ENCODE assay signal across 17 cellular contexts in genomic region chr2:60827369-60827768, GRCh38. TPM values are rescaled to one million over a fixed set of nuclear protein-coding genes. Genes with fewer than 3 reads are reported as not detected.
DNase-seq lines count a peak whose midpoint lies in the region; ATAC-seq, FAIRE-seq and TF ChIP-seq lines count a peak whose summit lies in the region.
"Had no signal": no experiment of that assay in that cellular context is flagged by ENCODE, and none has a peak within 500 bp of the region (broad histone marks: within the 10 kb centered on the region; RNA-seq: fewer than 3 reads in every experiment).

No MANE protein-coding gene starts in this region.

- intact Hi-C loops in K562 (cut with micrococcal nuclease): no loop called here
- intact Hi-C loops in vagina (cut with DNase I): loop anchor here (5.0 kb wide), 1 partner anchor 1710 kb away; no protein-coding TSS in a partner anchor
- intact Hi-C loops in right lobe of liver (cut with DNase I): no loop called here

- no peak for DNase-seq in activated naive CD8-positive, alpha-beta T cell treated with anti-CD3 and anti-CD28 coated beads, Interleukin-2, amount 50 U/mL, for 24 hours
- no peak for DNase-seq in activated naive CD8-positive, alpha-beta T cell treated with anti-CD3 and anti-CD28 coated beads for 36 hours
- DNase-seq in K562 (ENCODE audit: extremely low read depth in 1 of 4, low spot score in 3 of 4) (peak in 1 of 4 experiments; percentile 42), vagina (ENCODE audit: extremely low spot score in 2 of 2) (no peak), right lobe of liver (no peak)
- DNase-seq: Caco-2; CD8-positive, alpha-beta memory T cell; DND-41; GF-D8; HFFc6 had no signal

- no peak overlapping the region for H3K4me2 ChIP-seq in K562 (ENCODE audit: insufficient read depth, low read length)

- no peak for FAIRE-seq in K562 (lab: Jason Lieb, UNC)
- FAIRE-seq: H1 had no signal

- no peaks in the 10 kb centered on the region for H3K9me1 ChIP-seq in K562 (ENCODE audit: control insufficient read depth, insufficient read depth, low read length)

- H3K4me1 ChIP-seq in HEK293 (ENCODE audit: control insufficient read depth, insufficient read depth, low read length): no peaks in the 10 kb centered on the region
- H3K4me1 ChIP-seq in K562 (replicated peaks in 1 of 2; ENCODE audit: control insufficient read depth in 2 of 2, insufficient read depth in 2 of 2, low read length in 2 of 2): no peaks in the 10 kb centered on the region
- no peaks in the 10 kb centered on the region for H3K4me1 ChIP-seq in vagina
- H3K4me1 ChIP-seq in right lobe of liver: no peaks in the 10 kb centered on the region
- H3K4me1 ChIP-seq: Caco-2, HAP-1 had no signal

- ATAC-seq in activated naive CD8-positive, alpha-beta T cell treated with anti-CD3 and anti-CD28 coated beads, Interleukin-2, amount 50 U/mL, for 24 hours: no peak
- ATAC-seq in K562 (peak; percentile 67), right lobe of liver (no peak), HG02571 (IDR thresholded peaks at IDR 0.05; ENCODE audit: unreplicated experiment) (no peak)
- no peak for ATAC-seq in stimulated activated memory B cell treated with anti-CD40 and anti-IgM and Interleukin-4, amounts not matched to agents 10 μg/mL and 1 μg/mL and 100 μg/mL, for 72 hours

- H3K9me3 ChIP-seq in HEK293 (ENCODE audit: control insufficient read depth, insufficient read depth, low read depth, low read length) (no peaks in the 10 kb centered on the region), K562 (replicated peaks; ENCODE audit: control insufficient read depth, insufficient read depth, low read depth, low read length) (no peaks in the 10 kb centered on the region), vagina (no peaks in the 10 kb centered on the region), right lobe of liver (no peaks in the 10 kb centered on the region)
- H3K9me3 ChIP-seq: Caco-2, HAP-1 had no signal

- H3K4me1 Mint-ChIP-seq in activated naive CD8-positive, alpha-beta T cell treated with anti-CD3 and anti-CD28 coated beads, Interleukin-2, amount 50 U/mL, for 24 hours: peaks cover 39% of the 10 kb centered on the region
- peaks cover 19% of the 10 kb centered on the region for H3K4me1 Mint-ChIP-seq in activated naive CD8-positive, alpha-beta T cell treated with anti-CD3 and anti-CD28 coated beads for 36 hours
- H3K4me1 Mint-ChIP-seq in stimulated activated memory B cell treated with anti-CD40 and anti-IgM and Interleukin-4, amounts not matched to agents 10 μg/mL and 1 μg/mL and 100 μg/mL, for 72 hours: peaks cover 54% of the 10 kb centered on the region

- in situ Hi-C loops in K562 (cut with MboI): no loop called here

- H3K4me3 Mint-ChIP-seq in activated naive CD8-positive, alpha-beta T cell treated with anti-CD3 and anti-CD28 coated beads, Interleukin-2, amount 50 U/mL, for 24 hours: no peak overlapping the region
- no peak overlapping the region for H3K4me3 Mint-ChIP-seq in activated naive CD8-positive, alpha-beta T cell treated with anti-CD3 and anti-CD28 coated beads for 36 hours
- H3K4me3 Mint-ChIP-seq in stimulated activated memory B cell treated with anti-CD40 and anti-IgM and Interleukin-4, amounts not matched to agents 10 μg/mL and 1 μg/mL and 100 μg/mL, for 72 hours: no peak overlapping the region
- H3K4me3 Mint-ChIP-seq: CD14-positive monocyte; CD8-positive, alpha-beta memory T cell; HFFc6 had no signal

- H3K9ac ChIP-seq in K562 (ENCODE audit: insufficient read depth in 1 of 2, low read depth in 2 of 2, low read length in 2 of 2): no peak overlapping the region

- no TSS peak for BruUV-seq in K562 (replicated peaks; lab: Mats Ljungman, UMichigan)

- no peaks in the 10 kb centered on the region for H3K79me2 ChIP-seq in K562 (ENCODE audit: control insufficient read depth, insufficient read depth, low read length)

- no peaks in the 10 kb centered on the region for H4K20me1 ChIP-seq in K562 (replicated peaks; ENCODE audit: control insufficient read depth, insufficient read depth, low read length)

- TF ChIP-seq RAD21 in K562 (CRISPR knock-in tag; conservative IDR thresholded peaks at IDR 0.05 in 1 of 2, IDR thresholded peaks at IDR 0.05 in 1 of 2): no peak

- no peaks in the 10 kb centered on the region for H3K36me3 ChIP-seq in HEK293 (ENCODE audit: control insufficient read depth in 2 of 2, insufficient read depth in 1 of 2, low read length in 2 of 2)
- H3K36me3 ChIP-seq in K562 (ENCODE audit: control insufficient read depth, insufficient read depth, low read length): no peaks in the 10 kb centered on the region
- no peaks in the 10 kb centered on the region for H3K36me3 ChIP-seq in vagina
- no peaks in the 10 kb centered on the region for H3K36me3 ChIP-seq in right lobe of liver
- H3K36me3 ChIP-seq: HAP-1 had no signal

- H3K27ac ChIP-seq in HEK293 (ENCODE audit: extremely low read depth, low read depth, low read length) (no peak overlapping the region), K562 (ENCODE audit: extremely low read depth, low read depth, low read length) (no peak overlapping the region), vagina (no peak overlapping the region), right lobe of liver (no peak overlapping the region)
- H3K27ac ChIP-seq: HL-60 had no signal

- H3K4me3 ChIP-seq in HEK293 (ENCODE audit: low read depth, low read length) (no peak overlapping the region), K562 (no peak overlapping the region), vagina (no peak overlapping the region), right lobe of liver (no peak overlapping the region)
- H3K4me3 ChIP-seq: HAP-1 had no signal

- no peak for TF ChIP-seq EP300 in K562 (IDR thresholded peaks at IDR 0.05; ENCODE audit: low read length)

- POLR2A ChIA-PET in HEK293 (lab: Yijun Ruan, JAX): no interaction called here
- POLR2A ChIA-PET in K562 (lab: Yijun Ruan, JAX): interaction anchor here (1.2 kb wide), 1 partner anchor 8 kb away, joined by 5 read pairs; no protein-coding TSS in a partner anchor

- no peaks in the 10 kb centered on the region for H3K9me3 Mint-ChIP-seq in activated naive CD8-positive, alpha-beta T cell treated with anti-CD3 and anti-CD28 coated beads, Interleukin-2, amount 50 U/mL, for 24 hours
- H3K9me3 Mint-ChIP-seq in activated naive CD8-positive, alpha-beta T cell treated with anti-CD3 and anti-CD28 coated beads for 36 hours: no peaks in the 10 kb centered on the region
- H3K9me3 Mint-ChIP-seq in stimulated activated memory B cell treated with anti-CD40 and anti-IgM and Interleukin-4, amounts not matched to agents 10 μg/mL and 1 μg/mL and 100 μg/mL, for 72 hours: peaks cover 2% of the 10 kb centered on the region
- H3K9me3 Mint-ChIP-seq: CD14-positive monocyte; CD8-positive, alpha-beta memory T cell; HFFc6 had no signal

- WGBS in K562 (ENCODE audit: insufficient coverage, low coverage, missing lambda C conversion rate): 5% methylated on average over 9 of the region's 9 CpGs
- WGBS in right lobe of liver (ENCODE audit: insufficient coverage, low coverage, low lambda C conversion rate, missing lambda C conversion rate): 58% methylated on average over 5 of the region's 9 CpGs

- TF ChIP-seq POLR2A in K562 (conservative IDR thresholded peaks at IDR 0.05): no peak
- TF ChIP-seq POLR2A in vagina (IDR thresholded peaks at IDR 0.05): no peak
- no peak for TF ChIP-seq POLR2A in right lobe of liver (IDR thresholded peaks at IDR 0.05)

- H3K27me3 ChIP-seq in K562 (ENCODE audit: control insufficient read depth in 2 of 2, insufficient read depth in 2 of 2, low read length in 2 of 2) (peaks cover 7 to 11% of the 10 kb centered on the region in 2 experiments; a peak in 3 of 5 replicates), vagina (no peaks in the 10 kb centered on the region), right lobe of liver (no peaks in the 10 kb centered on the region)

- H3K27ac Mint-ChIP-seq in activated naive CD8-positive, alpha-beta T cell treated with anti-CD3 and anti-CD28 coated beads, Interleukin-2, amount 50 U/mL, for 24 hours: peak overlapping the region; percentile 58
- H3K27ac Mint-ChIP-seq in activated naive CD8-positive, alpha-beta T cell treated with anti-CD3 and anti-CD28 coated beads for 36 hours: no peak overlapping the region
- H3K27ac Mint-ChIP-seq in stimulated activated memory B cell treated with anti-CD40 and anti-IgM and Interleukin-4, amounts not matched to agents 10 μg/mL and 1 μg/mL and 100 μg/mL, for 72 hours: peak overlapping the region; percentile 99
- H3K27ac Mint-ChIP-seq: HFFc6 had no signal

- H2AFZ ChIP-seq in K562 (ENCODE audit: low read depth, low read length): no peak overlapping the region

- H3K36me3 Mint-ChIP-seq in activated naive CD8-positive, alpha-beta T cell treated with anti-CD3 and anti-CD28 coated beads, Interleukin-2, amount 50 U/mL, for 24 hours (ENCODE audit: low read depth): no peaks in the 10 kb centered on the region
- no peaks in the 10 kb centered on the region for H3K36me3 Mint-ChIP-seq in activated naive CD8-positive, alpha-beta T cell treated with anti-CD3 and anti-CD28 coated beads for 36 hours
- H3K36me3 Mint-ChIP-seq in stimulated activated memory B cell treated with anti-CD40 and anti-IgM and Interleukin-4, amounts not matched to agents 10 μg/mL and 1 μg/mL and 100 μg/mL, for 72 hours: peaks cover 13% of the 10 kb centered on the region
- H3K36me3 Mint-ChIP-seq: CD14-positive monocyte had no signal

- CTCF ChIA-PET in HEK293 (lab: Yijun Ruan, JAX) (no interaction called here), K562 (lab: Yijun Ruan, JAX; ENCODE audit: low intra/inter-chr PET ratio) (no interaction called here)

- no peaks in the 10 kb centered on the region for H3K27me3 Mint-ChIP-seq in activated naive CD8-positive, alpha-beta T cell treated with anti-CD3 and anti-CD28 coated beads, Interleukin-2, amount 50 U/mL, for 24 hours
- no peaks in the 10 kb centered on the region for H3K27me3 Mint-ChIP-seq in activated naive CD8-positive, alpha-beta T cell treated with anti-CD3 and anti-CD28 coated beads for 36 hours
- no peaks in the 10 kb centered on the region for H3K27me3 Mint-ChIP-seq in stimulated activated memory B cell treated with anti-CD40 and anti-IgM and Interleukin-4, amounts not matched to agents 10 μg/mL and 1 μg/mL and 100 μg/mL, for 72 hours

- TF ChIP-seq CTCF in HEK293 (tag by site-specific recombination; IDR thresholded peaks at IDR 0.05) (no peak), K562 (IDR thresholded peaks at IDR 0.05 in 2 of 3, conservative IDR thresholded peaks at IDR 0.05 in 1 of 3; ENCODE audit: insufficient read depth in 2 of 3, low read depth in 1 of 3, low read length in 3 of 3) (no peak), vagina (IDR thresholded peaks at IDR 0.05) (no peak), right lobe of liver (IDR thresholded peaks at IDR 0.05) (no peak)

RNA-seq across cellular contexts. Expression of gene REL, which starts 54.0 kb away (rescaled TPM):
- total RNA-seq in activated naive CD8-positive, alpha-beta T cell treated with anti-CD3 and anti-CD28 coated beads for 36 hours: 10 to 100 TPM; 61.5 to 62.4 TPM
- total RNA-seq in K562 (2011; cell fraction: chromatin; rRNA removed; ENCODE audit: low replicate concordance): 15.4 and 39.4 TPM in 2 replicates
- total RNA-seq in K562 (2011; cell fraction: nucleolus; rRNA removed): 5.3 and 7.2 TPM in 2 replicates
- total RNA-seq in K562 (2011; cell fraction: nucleoplasm; rRNA removed): 14.2 and 23.3 TPM in 2 replicates
- 4.7 and 5.6 TPM in 2 replicates for total RNA-seq in K562 (2014; rRNA removed)
- total RNA-seq in K562 (2014; rRNA removed; fragmentation: Illumina TruSeq; extraction: Trizol): 8.0 and 10.1 TPM in 2 replicates
- 7.5 and 8.6 TPM in 2 replicates for total RNA-seq in K562 (2015; rRNA removed; fragmentation: Illumina TruSeq; extraction: Trizol)
- total RNA-seq in K562 (2021): 6.6 and 6.7 TPM in 2 replicates
- 5.9 and 6.5 TPM in 2 replicates for polyA plus RNA-seq in K562 (2011; rRNA removed)
- polyA plus RNA-seq in K562 (2011; cell fraction: cytosol; rRNA removed): 2.5 and 4.7 TPM in 2 replicates
- 5.7 and 6.3 TPM in 2 replicates for polyA plus RNA-seq in K562 (2011; cell fraction: nucleus; rRNA removed)
- polyA plus RNA-seq in K562 (2012): 3.2 and 3.4 TPM in 2 replicates
- polyA plus RNA-seq in K562 (2014; fragmentation: Illumina TruSeq; extraction: Trizol): 5.8 and 6.3 TPM in 2 replicates
- 1 to 10 TPM in 1 of 2 experiments, under 1 TPM in 1; 0.63 to 2.4 TPM for polyA plus RNA-seq in K562 (2014; fragmentation: Nextera tagmentation; extraction: Ambion mirVana)
- polyA plus RNA-seq in K562 (2014; rRNA removed): 3.1 and 4.4 TPM in 2 replicates
- 21.5 and 25.4 TPM in 2 replicates for polyA minus RNA-seq in K562 (2011; rRNA and poly(A)+ RNA removed)
- polyA minus RNA-seq in K562 (2011; cell fraction: cytosol; rRNA and poly(A)+ RNA removed): 7.8 and 8.3 TPM in 2 replicates
- 5.3 and 13.2 TPM in 2 replicates for polyA minus RNA-seq in K562 (2011; cell fraction: nucleus; rRNA and poly(A)+ RNA removed)
- 29.0 TPM for total RNA-seq in vagina
- total RNA-seq in right lobe of liver: 1 to 10 TPM; 3.5 to 7.5 (median 5.0) TPM
